Comparison of ENCODE assay signal across 8 cellular contexts in genomic region chr3:4491873-4492239, GRCh38. TPM values are rescaled to one million over a fixed set of nuclear protein-coding genes. Genes with fewer than 3 reads are reported as not detected.
DNase-seq lines count a peak whose midpoint lies in the region; ATAC-seq, FAIRE-seq and TF ChIP-seq lines count a peak whose summit lies in the region.

No MANE protein-coding gene starts in this region.

- H3K9ac ChIP-seq in H1 (replicated peaks in 1 of 4; ENCODE audit: extremely low read depth in 1 of 4, low read depth in 3 of 4, low read length in 3 of 4) (peak overlapping the region in 1 of 4 experiments; percentile 62; a peak in 1 of 7 replicates), neuronal stem cell (ENCODE audit: low read depth, low read length, poor library complexity) (no peak overlapping the region)

- H2AFZ ChIP-seq in OCI-LY7 (ENCODE audit: low read length) (peak overlapping the region; percentile 79; the same call in 1 of the 2 replicates), H1 (ENCODE audit: low read length) (peak overlapping the region; percentile 5; the same call in 1 of the 2 replicates), neuronal stem cell (ENCODE audit: low read length) (peak overlapping the region; percentile 98)

- peaks cover 24% of the 10 kb centered on the region for H3K4me1 ChIP-seq in CD8-positive, alpha-beta T cell (ENCODE audit: insufficient read depth, low read length)
- H3K4me1 ChIP-seq in OCI-LY7 (ENCODE audit: insufficient read depth, low read length, poor library complexity, severe bottlenecking) (peaks cover 31% of the 10 kb centered on the region), H1 (replicated peaks in 1 of 4; ENCODE audit: control insufficient read depth in 3 of 4, insufficient read depth in 4 of 4, low read length in 3 of 4) (peaks cover 0 to 3% (median 0%) of the 10 kb centered on the region in 4 experiments; a peak in 3 of 7 replicates), neuronal stem cell (ENCODE audit: control insufficient read depth in 2 of 2, insufficient read depth in 1 of 2, low read depth in 1 of 2, low read length in 2 of 2) (peaks cover 0 to 2% of the 10 kb centered on the region in 2 donors)

- no peak overlapping the region for H3K56ac ChIP-seq in H1 (replicated peaks; ENCODE audit: insufficient read length, low read depth, low read length)

- H3K79me2 ChIP-seq in OCI-LY7 (ENCODE audit: insufficient read depth, low read depth, low read length) (peaks cover 35% of the 10 kb centered on the region), H1 (ENCODE audit: control insufficient read depth in 1 of 2, insufficient read depth in 2 of 2, low read length in 2 of 2) (no peaks in the 10 kb centered on the region)

- peak overlapping the region; percentile 97 for H3K4me3 ChIP-seq in CD8-positive, alpha-beta T cell (ENCODE audit: low read depth, low read length)
- H3K4me3 ChIP-seq in OCI-LY7 (ENCODE audit: low read depth, low read length, poor library complexity, severe bottlenecking) = peak overlapping the region; percentile 91
- H3K4me3 ChIP-seq in H1 (ENCODE audit: extremely low read depth in 1 of 4, insufficient read depth in 2 of 4, low read depth in 3 of 4, low read length in 4 of 4) = peak overlapping the region; percentile 62 to 88 (median 72)
- H3K4me3 ChIP-seq in neuronal stem cell (ENCODE audit: low read length in 2 of 2) = peak overlapping the region in 1 of 2 donors; percentile 75

- H4K8ac ChIP-seq in H1 (ENCODE audit: extremely low read depth, insufficient read depth, low read length) (no peak overlapping the region), neuronal stem cell (ENCODE audit: low read depth, low read length) (no peak overlapping the region)

- intact Hi-C loops in CD8-positive, alpha-beta T cell (cut with DNase I, micrococcal nuclease) = loop anchor here (1.0 to 10.0 kb wide), 11 partner anchors 25 to 1317 kb away; partner anchors contain the start of genes CRBN (in 2 of the 2), EDEM1 (in 2 of the 2), ARL8B (in 1 of the 2) and BHLHE40 (in 1 of the 2)
- intact Hi-C loops in OCI-LY7 (cut with micrococcal nuclease; ENCODE audit: unreplicated experiment) = loop anchor here (2.0 to 5.0 kb wide), 2 partner anchors 80 to 141 kb away; no protein-coding TSS in a partner anchor

- no peak overlapping the region for H3K27ac ChIP-seq in CD8-positive, alpha-beta T cell (ENCODE audit: low read depth, low read length)
- H3K27ac ChIP-seq in OCI-LY7 (ENCODE audit: low read depth, low read length, poor library complexity, severe bottlenecking) = no peak overlapping the region
- H3K27ac ChIP-seq in H1 (ENCODE audit: low read depth, low read length) = no peak overlapping the region
- H3K27ac ChIP-seq in neuronal stem cell (replicated peaks; ENCODE audit: low read length) = no peak overlapping the region

- H4K20me1 ChIP-seq in OCI-LY7 (ENCODE audit: insufficient read depth, low read length) (peaks cover 9% of the 10 kb centered on the region; the same call in 1 of the 2 replicates), H1 (replicated peaks in 1 of 2; ENCODE audit: control insufficient read depth in 1 of 2, insufficient read depth in 2 of 2, low read length in 2 of 2) (peaks cover 0 to 1% of the 10 kb centered on the region in 2 experiments)

- H3K18ac ChIP-seq in H1 (ENCODE audit: extremely low read depth, low read length) (no peak overlapping the region), neuronal stem cell (ENCODE audit: low read length) (no peak overlapping the region)

- POLR2A ChIA-PET in CD8-positive, alpha-beta T cell (lab: Charles Lee) = interaction anchor here (1.6 to 4.4 kb wide), 4 partner anchors 12 to 30 kb away, joined by 8 to 67 read pairs (median 30); partner anchors contain the start of gene SUMF1
- POLR2A ChIA-PET in OCI-LY7 (lab: Charles Lee) = interaction anchor here (1.9 to 6.9 kb wide), 2 partner anchors 15 to 22 kb away, joined by 7 to 206 read pairs; no protein-coding TSS in a partner anchor
- POLR2A ChIA-PET in H1 (lab: Charles Lee; ENCODE audit: partially characterized antibody) = interaction anchor here (0.7 to 4.6 kb wide), 19 partner anchors 8 to 180 kb away, joined by 3 to 91 read pairs (median 6); partner anchors contain the start of gene SUMF1

- no peak overlapping the region for H2BK20ac ChIP-seq in H1 (ENCODE audit: low read length)

- H4K91ac ChIP-seq in H1 (replicated peaks; ENCODE audit: insufficient read length, low read length) = no peak overlapping the region
- no peak overlapping the region for H4K91ac ChIP-seq in neuronal stem cell (ENCODE audit: low read depth, low read length, poor library complexity)

- peaks cover 18% of the 10 kb centered on the region for H3K36me3 Mint-ChIP-seq in CD8-positive, alpha-beta T cell

- H3K9me3 ChIP-seq in CD8-positive, alpha-beta T cell (ENCODE audit: low read length) = no peaks in the 10 kb centered on the region
- H3K9me3 ChIP-seq in OCI-LY7 (ENCODE audit: low read length) (no peaks in the 10 kb centered on the region), H1 (ENCODE audit: insufficient read depth in 2 of 2, low read depth in 1 of 2, low read length in 1 of 2) (no peaks in the 10 kb centered on the region), neuronal stem cell (replicated peaks in 1 of 2; ENCODE audit: control insufficient read depth in 2 of 2, insufficient read depth in 1 of 2, low read depth in 1 of 2, low read length in 2 of 2) (no peaks in the 10 kb centered on the region)

- H2BK120ac ChIP-seq in H1 (replicated peaks; ENCODE audit: low read depth, low read length) (no peak overlapping the region), neuronal stem cell (ENCODE audit: low read depth, low read length) (no peak overlapping the region)

- ATAC-seq in CD8-positive, alpha-beta T cell = no peak
- no peak for ATAC-seq in HG03460 (IDR thresholded peaks at IDR 0.05; ENCODE audit: unreplicated experiment)

- CTCF ChIA-PET in CD8-positive, alpha-beta T cell (lab: Charles Lee) = interaction anchor here (1.0 to 3.5 kb wide), 4 partner anchors 12 to 43 kb away, joined by 3 to 22 read pairs (median 4); no protein-coding TSS in a partner anchor
- CTCF ChIA-PET in OCI-LY7 (lab: Charles Lee; ENCODE audit: unreplicated experiment) = no interaction called here
- CTCF ChIA-PET in H1 (lab: Charles Lee; ENCODE audit: partially characterized antibody) = interaction anchor here (0.6 to 7.1 kb wide), 8 partner anchors 14 to 1745 kb away, joined by 3 to 34 read pairs (median 4); no protein-coding TSS in a partner anchor

- no peak for FAIRE-seq in H1 (lab: Jason Lieb, UNC)

- no peaks in the 10 kb centered on the region for H3K27me3 ChIP-seq in CD8-positive, alpha-beta T cell (ENCODE audit: insufficient read depth, low read length)
- H3K27me3 ChIP-seq in H1 (replicated peaks in 1 of 4; ENCODE audit: control insufficient read depth in 3 of 4, extremely low read depth in 1 of 4, insufficient read depth in 3 of 4, low read length in 3 of 4) = peaks cover 0 to 11% (median 5%) of the 10 kb centered on the region in 4 experiments; a peak in 5 of 7 replicates
- peaks cover 0 to 53% (median 14%) of the 10 kb centered on the region in 3 experiments for H3K27me3 ChIP-seq in neuronal stem cell (ENCODE audit: control insufficient read depth in 3 of 3, insufficient read depth in 3 of 3, low read depth in 1 of 3, low read length in 3 of 3)

- TF ChIP-seq CTCF in CD8-positive, alpha-beta T cell (IDR thresholded peaks at IDR 0.05) = no peak
- TF ChIP-seq CTCF in OCI-LY7 (conservative IDR thresholded peaks at IDR 0.05; ENCODE audit: low read length) (no peak), H1 (IDR thresholded peaks at IDR 0.05; ENCODE audit: control extremely low read depth in 1 of 3, insufficient read depth in 1 of 3, low read depth in 1 of 3, low read length in 3 of 3) (no peak), GM13976 (IDR thresholded peaks at IDR 0.05; ENCODE audit: borderline replicate concordance, control extremely low read depth, extremely low read depth, insufficient read depth, missing control alignments) (no peak)

- H2AK5ac ChIP-seq in H1 (ENCODE audit: low read depth, low read length) (no peak overlapping the region), neuronal stem cell (ENCODE audit: low read depth, low read length) (no peak overlapping the region)

- TF ChIP-seq RAD21 in H1 (IDR thresholded peaks at IDR 0.05 in 1 of 2, conservative IDR thresholded peaks at IDR 0.05 in 1 of 2; ENCODE audit: low read depth in 2 of 2, low read length in 2 of 2) = no peak

- no TSS peak for BruUV-seq in OCI-LY7 (replicated peaks; lab: Mats Ljungman, UMichigan)

- no peak for TF ChIP-seq EP300 in H1 (IDR thresholded peaks at IDR 0.05; ENCODE audit: borderline replicate concordance in 1 of 2, low read depth in 2 of 2, low read length in 2 of 2)

- H2BK5ac ChIP-seq in H1 (ENCODE audit: low read depth, low read length) = no peak overlapping the region
- H2BK5ac ChIP-seq in neuronal stem cell (ENCODE audit: low read length) = no peak overlapping the region

- H3K23me2 ChIP-seq in H1 (ENCODE audit: low read depth, low read length) = peaks cover 8% of the 10 kb centered on the region; the same call in 1 of the 2 replicates

- H2BK15ac ChIP-seq in H1 (ENCODE audit: low read length) (no peak overlapping the region), neuronal stem cell (ENCODE audit: low read length) (no peak overlapping the region)

- H2BK12ac ChIP-seq in H1 (ENCODE audit: low read depth, low read length) (no peak overlapping the region), neuronal stem cell (ENCODE audit: low read length) (no peak overlapping the region)

- peak overlapping the region; percentile 93 for H3K4me3 Mint-ChIP-seq in CD8-positive, alpha-beta T cell

- H4K5ac ChIP-seq in H1 (ENCODE audit: insufficient read length, low read depth, low read length) = no peak overlapping the region

- no peaks in the 10 kb centered on the region for H3K27me3 Mint-ChIP-seq in CD8-positive, alpha-beta T cell (ENCODE audit: low read depth)

- H3K79me1 ChIP-seq in H1 (ENCODE audit: low read depth, low read length) (no peaks in the 10 kb centered on the region), neuronal stem cell (ENCODE audit: low read depth, low read length) (no peaks in the 10 kb centered on the region)

- H3K27ac Mint-ChIP-seq in CD8-positive, alpha-beta T cell = peak overlapping the region; percentile 87

- no peaks in the 10 kb centered on the region for H3K9me2 ChIP-seq in OCI-LY7 (ENCODE audit: insufficient read depth, low read length)

- no peaks in the 10 kb centered on the region for H3K9me3 Mint-ChIP-seq in CD8-positive, alpha-beta T cell

- WGBS in H1 (ENCODE audit: extremely low coverage in 1 of 2, insufficient coverage in 1 of 2, insufficient read length in 1 of 2, insufficient replicate concordance in 2 of 2, low coverage in 1 of 2, low lambda C conversion rate in 2 of 2, missing lambda C conversion rate in 1 of 2), 2 experiments = 21% methylated on average over 7 of the region's 7 CpGs; no CpG with 5 or more reads in 1 of the 2 experiments
- WGBS in neuronal stem cell (ENCODE audit: extremely low coverage in 2 of 2, insufficient read length in 2 of 2, insufficient replicate concordance in 1 of 2), 2 donors = no CpG with 5 or more reads among the region's 7 CpGs

- in situ Hi-C loops in GM13976 (cut with MboI; ENCODE audit: low sequenced_read_pairs, unreplicated experiment) = no loop called here

- no peak for DNase-seq in CD8-positive, alpha-beta T cell
- no peak for DNase-seq in OCI-LY7 (ENCODE audit: low spot score)
- no peak for DNase-seq in H1 (ENCODE audit: low read depth in 1 of 2, low spot score in 2 of 2)
- no peak for DNase-seq in neuronal stem cell (ENCODE audit: low spot score)
- DNase-seq in SIG-M5 (lab: John Stamatoyannopoulos, UW) = no peak
- no peak for DNase-seq in occipital lobe (lab: John Stamatoyannopoulos, UW)
- DNase-seq in GM13976 (ENCODE audit: low spot score) = no peak

- H3K36me3 ChIP-seq in CD8-positive, alpha-beta T cell (ENCODE audit: insufficient read depth, low read length) = no peaks in the 10 kb centered on the region
- peaks cover 16% of the 10 kb centered on the region for H3K36me3 ChIP-seq in OCI-LY7 (ENCODE audit: insufficient read depth, low read length)
- no peaks in the 10 kb centered on the region for H3K36me3 ChIP-seq in H1 (ENCODE audit: control insufficient read depth in 2 of 4, insufficient read depth in 4 of 4, low read length in 3 of 4)
- no peaks in the 10 kb centered on the region for H3K36me3 ChIP-seq in neuronal stem cell (replicated peaks in 1 of 2; ENCODE audit: control insufficient read depth in 2 of 2, insufficient read depth in 2 of 2, low read length in 2 of 2)

- no peak overlapping the region for H3K4ac ChIP-seq in H1 (replicated peaks; ENCODE audit: insufficient read length, low read depth, low read length)
- no peak overlapping the region for H3K4ac ChIP-seq in neuronal stem cell (ENCODE audit: low read length)

- H3K4me1 Mint-ChIP-seq in CD8-positive, alpha-beta T cell (ENCODE audit: low read depth) = peaks cover 39% of the 10 kb centered on the region

- H3K4me2 ChIP-seq in OCI-LY7 (ENCODE audit: low read length) (peak overlapping the region; percentile 86), H1 (ENCODE audit: insufficient read depth in 1 of 2, low read depth in 2 of 2, low read length in 2 of 2) (peak overlapping the region; percentile 81 to 93), neuronal stem cell (ENCODE audit: insufficient read depth, low read length, poor library complexity, severe bottlenecking) (peak overlapping the region; percentile 82)

- no peak overlapping the region for H3K14ac ChIP-seq in H1 (ENCODE audit: insufficient read length)
- no peak overlapping the region for H3K14ac ChIP-seq in neuronal stem cell (ENCODE audit: low read length)

- H3K23ac ChIP-seq in H1 (ENCODE audit: insufficient read length) (no peak overlapping the region), neuronal stem cell (ENCODE audit: low read depth, low read length, poor library complexity) (no peak overlapping the region)

- TF ChIP-seq POLR2A in H1 (IDR thresholded peaks at IDR 0.05; ENCODE audit: control extremely low read depth in 1 of 2, low read depth in 2 of 2, low read length in 2 of 2) = no peak

RNA-seq across cellular contexts. Expression of gene ITPR1, which starts 1.3 kb away (rescaled TPM):
- 10 to 100 TPM; 57.5 to 62.3 TPM for total RNA-seq in CD8-positive, alpha-beta T cell
- 84.4 and 87.4 TPM in 2 replicates for total RNA-seq in OCI-LY7 (2014; rRNA removed; shearing (Covaris generic))
- total RNA-seq in OCI-LY7 (2022) (104 and 133 TPM in 2 replicates), occipital lobe (136 TPM)
- total RNA-seq in H1 (2021; fragmentation: NEBNext Ultra II Directional; extraction: Animal tissue kit (Norgen Biotek cat#: 25700)) = 11.5 and 16.3 TPM in 2 replicates
- polyA plus RNA-seq in H1 (2011; rRNA removed) = 2.0 and 2.5 TPM in 2 replicates
- 3.3 TPM for polyA plus RNA-seq in H1 (2011; cell fraction: cytosol; rRNA removed)
- 9.5 TPM for polyA plus RNA-seq in H1 (2011; cell fraction: nucleus; rRNA removed)
- 3.1 to 7.3 TPM (median 4.0 TPM) in 4 replicates for polyA plus RNA-seq in H1 (2012, experiment 1 of 2)
- polyA plus RNA-seq in H1 (2012, experiment 2 of 2) = 0.64 TPM
- 4.2 TPM for polyA plus RNA-seq in H1 (2013, experiment 1 of 2)
- polyA plus RNA-seq in H1 (2013, experiment 2 of 2) = 3.5 TPM
- polyA minus RNA-seq in H1 (2011; rRNA and poly(A)+ RNA removed) = 21.2 and 23.3 TPM in 2 replicates
- 12.2 TPM for polyA minus RNA-seq in H1 (2011; cell fraction: cytosol; rRNA and poly(A)+ RNA removed)
- 63.0 TPM for polyA minus RNA-seq in H1 (2011; cell fraction: nucleus; rRNA and poly(A)+ RNA removed)
- 1.3 TPM for polyA plus RNA-seq in neuronal stem cell (2013, experiment 1 of 2)
- 1.1 TPM for polyA plus RNA-seq in neuronal stem cell (2013, experiment 2 of 2)

RNA-seq across cellular contexts. Expression of gene SUMF1, which starts 24.8 kb away (rescaled TPM):
- total RNA-seq in CD8-positive, alpha-beta T cell = 1 to 10 TPM; 7.6 to 7.8 TPM
- 11.9 and 12.8 TPM in 2 replicates for total RNA-seq in OCI-LY7 (2014; rRNA removed; shearing (Covaris generic))
- total RNA-seq in OCI-LY7 (2022) = 6.9 and 9.1 TPM in 2 replicates
- 10.0 and 12.5 TPM in 2 replicates for total RNA-seq in H1 (2021; fragmentation: NEBNext Ultra II Directional; extraction: Animal tissue kit (Norgen Biotek cat#: 25700))
- 15.0 and 15.1 TPM in 2 replicates for polyA plus RNA-seq in H1 (2011; rRNA removed)
- 14.2 TPM for polyA plus RNA-seq in H1 (2011; cell fraction: cytosol; rRNA removed)
- 13.3 TPM for polyA plus RNA-seq in H1 (2011; cell fraction: nucleus; rRNA removed)
- 11.0 to 12.0 TPM (median 11.9 TPM) in 4 replicates for polyA plus RNA-seq in H1 (2012, experiment 1 of 2)
- 4.6 TPM for polyA plus RNA-seq in H1 (2012, experiment 2 of 2)
- polyA plus RNA-seq in H1 (2013, experiment 1 of 2) = 13.8 TPM
- polyA plus RNA-seq in H1 (2013, experiment 2 of 2) = 16.4 TPM
- 15.3 and 18.7 TPM in 2 replicates for polyA minus RNA-seq in H1 (2011; rRNA and poly(A)+ RNA removed)
- 8.4 TPM for polyA minus RNA-seq in H1 (2011; cell fraction: cytosol; rRNA and poly(A)+ RNA removed)
- 52.8 TPM for polyA minus RNA-seq in H1 (2011; cell fraction: nucleus; rRNA and poly(A)+ RNA removed)
- polyA plus RNA-seq in neuronal stem cell (2013, experiment 1 of 2) = 5.0 TPM
- polyA plus RNA-seq in neuronal stem cell (2013, experiment 2 of 2) = 5.3 TPM
- total RNA-seq in occipital lobe = 36.8 TPM

Comparison
In these comparisons a context has a peak if more than half of its experiments do, and no peak if none do; other contexts are left out.
1. H2AFZ ChIP-seq: peak in every context shown above with its lines; median percentile 98 in neuronal stem cell; 79 in OCI-LY7; 5 in H1.